34 cellular contexts compared by ENCODE assay signal in the genomic region with DNA sequence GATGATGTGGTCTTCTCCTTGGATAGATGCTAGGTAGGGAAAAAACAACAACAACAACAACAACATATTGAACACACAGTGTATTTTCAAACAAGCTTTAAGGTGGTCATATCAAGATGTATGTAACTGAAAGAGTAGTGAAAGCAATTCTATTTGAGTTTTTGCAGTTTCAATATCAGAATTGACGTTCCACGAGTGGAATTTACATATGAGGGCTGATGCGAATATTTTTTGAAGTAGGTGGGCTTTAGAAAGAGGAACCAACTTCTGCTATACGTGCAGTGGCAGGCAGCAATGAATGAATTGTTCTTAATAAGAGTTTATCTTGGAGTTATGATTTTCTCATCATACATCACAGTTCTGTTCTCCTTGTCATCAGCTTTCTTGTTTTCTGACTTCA.
"Had no signal": no experiment of that assay in that cellular context is flagged by ENCODE, and none has a peak within 500 bp of the region (broad histone marks: within the 10 kb centered on the region; RNA-seq: fewer than 3 reads in every experiment).

No MANE protein-coding gene starts in this region.

- H3K27me3 Mint-ChIP-seq: activated B cell treated with CpG ODN at 0.5 μM for 24 hours; activated CD4-positive, alpha-beta memory T cell treated with anti-CD3 and anti-CD28 coated beads for 36 hours; activated CD4-positive, alpha-beta T cell treated with anti-CD3 and anti-CD28 coated beads, Interleukin-2, amount 10 ng/mL, durations not matched to agents 24 days and 14 days; activated CD8-positive, alpha-beta memory T cell treated with anti-CD3 and anti-CD28 coated beads, Interleukin-2, amount 10 ng/mL, durations not matched to agents 7 days and 5 days; activated naive CD4-positive, alpha-beta T cell treated with anti-CD3 and anti-CD28 coated beads, Interleukin-2, amount 10 ng/mL, durations not matched to agents 7 days and 5 days; activated naive CD4-positive, alpha-beta T cell treated with anti-CD3 and anti-CD28 coated beads, Interleukin-2, amount 50 U/mL, for 24 hours; activated naive CD8-positive, alpha-beta T cell; activated naive CD8-positive, alpha-beta T cell treated with anti-CD3 and anti-CD28 coated beads, Interleukin-2, amount 10 ng/mL, durations not matched to agents 7 days and 5 days; activated naive CD8-positive, alpha-beta T cell treated with anti-CD3 and anti-CD28 coated beads, Interleukin-2, amount 50 U/mL, for 24 hours; activated T-cell treated with anti-CD3 and anti-CD28 coated beads, Interleukin-2, amount 50 U/mL, for 24 hours had no signal

- H3K9me3 ChIP-seq: body of pancreas, breast epithelium had no signal

- H3K27ac ChIP-seq: body of pancreas, brain microvascular endothelial cell, breast epithelium, VCaP had no signal

- H3K27ac Mint-ChIP-seq: activated B cell treated with CpG ODN at 0.5 μM for 24 hours; activated CD4-positive, alpha-beta memory T cell treated with anti-CD3 and anti-CD28 coated beads for 36 hours; activated CD4-positive, alpha-beta T cell treated with anti-CD3 and anti-CD28 coated beads, Interleukin-2, amount 10 ng/mL, durations not matched to agents 24 days and 14 days; activated CD8-positive, alpha-beta memory T cell treated with anti-CD3 and anti-CD28 coated beads, Interleukin-2, amount 10 ng/mL, durations not matched to agents 7 days and 5 days; activated CD8-positive, alpha-beta T cell treated with anti-CD3 and anti-CD28 coated beads, Interleukin-2, amount 10 ng/mL, durations not matched to agents 7 days and 5 days; activated naive CD4-positive, alpha-beta T cell treated with anti-CD3 and anti-CD28 coated beads, Interleukin-2, amount 10 ng/mL, durations not matched to agents 7 days and 5 days; activated naive CD4-positive, alpha-beta T cell treated with anti-CD3 and anti-CD28 coated beads, Interleukin-2, amount 50 U/mL, for 24 hours; activated naive CD8-positive, alpha-beta T cell; activated naive CD8-positive, alpha-beta T cell treated with anti-CD3 and anti-CD28 coated beads, Interleukin-2, amount 10 ng/mL, durations not matched to agents 7 days and 5 days; activated naive CD8-positive, alpha-beta T cell treated with anti-CD3 and anti-CD28 coated beads, Interleukin-2, amount 50 U/mL, for 24 hours; activated T-cell treated with anti-CD3 and anti-CD28 coated beads, Interleukin-2, amount 50 U/mL, for 24 hours; activated T-helper 2 cell treated with anti-CD3 and anti-CD28 coated beads, Interferon-gamma antibody, Interleukin-2, Interleukin-4, amounts not matched to agents 10 μg/mL and 5 μg/mL and 100 μg/mL, durations not matched to agents 14 hours and 24 hours and 36 hours; T-helper 2 cell treated with Interferon-gamma antibody and Interleukin-4, amounts not matched to agents 5 μg/mL and 100 μg/mL, for 36 hours had no signal

- H3K36me3 ChIP-seq: brain microvascular endothelial cell, breast epithelium had no signal

- H3K4me3 Mint-ChIP-seq: activated B cell treated with CpG ODN at 0.5 μM for 24 hours; activated CD4-positive, alpha-beta memory T cell treated with anti-CD3 and anti-CD28 coated beads for 36 hours; activated CD4-positive, alpha-beta T cell treated with anti-CD3 and anti-CD28 coated beads, Interleukin-2, amount 10 ng/mL, durations not matched to agents 24 days and 14 days; activated CD8-positive, alpha-beta memory T cell treated with anti-CD3 and anti-CD28 coated beads, Interleukin-2, amount 10 ng/mL, durations not matched to agents 7 days and 5 days; activated CD8-positive, alpha-beta T cell treated with anti-CD3 and anti-CD28 coated beads, Interleukin-2, amount 10 ng/mL, durations not matched to agents 7 days and 5 days; activated naive CD4-positive, alpha-beta T cell treated with anti-CD3 and anti-CD28 coated beads, Interleukin-2, amount 10 ng/mL, durations not matched to agents 7 days and 5 days; activated naive CD4-positive, alpha-beta T cell treated with anti-CD3 and anti-CD28 coated beads, Interleukin-2, amount 50 U/mL, for 24 hours; activated naive CD8-positive, alpha-beta T cell; activated naive CD8-positive, alpha-beta T cell treated with anti-CD3 and anti-CD28 coated beads, Interleukin-2, amount 10 ng/mL, durations not matched to agents 7 days and 5 days; activated naive CD8-positive, alpha-beta T cell treated with anti-CD3 and anti-CD28 coated beads, Interleukin-2, amount 50 U/mL, for 24 hours; activated T-cell treated with anti-CD3 and anti-CD28 coated beads, Interleukin-2, amount 50 U/mL, for 24 hours; T-helper 2 cell treated with Interferon-gamma antibody and Interleukin-4, amounts not matched to agents 5 μg/mL and 100 μg/mL, for 36 hours had no signal

- H3K36me3 Mint-ChIP-seq: activated CD4-positive, alpha-beta memory T cell treated with anti-CD3 and anti-CD28 coated beads for 36 hours; activated CD8-positive, alpha-beta memory T cell treated with anti-CD3 and anti-CD28 coated beads, Interleukin-2, amount 10 ng/mL, durations not matched to agents 7 days and 5 days; activated naive CD4-positive, alpha-beta T cell treated with anti-CD3 and anti-CD28 coated beads, Interleukin-2, amount 10 ng/mL, durations not matched to agents 7 days and 5 days; activated naive CD4-positive, alpha-beta T cell treated with anti-CD3 and anti-CD28 coated beads, Interleukin-2, amount 50 U/mL, for 24 hours; activated naive CD8-positive, alpha-beta T cell; activated naive CD8-positive, alpha-beta T cell treated with anti-CD3 and anti-CD28 coated beads, Interleukin-2, amount 10 ng/mL, durations not matched to agents 7 days and 5 days had no signal

- H3K4me1 Mint-ChIP-seq: activated B cell treated with CpG ODN at 0.5 μM for 24 hours; activated CD4-positive, alpha-beta T cell treated with anti-CD3 and anti-CD28 coated beads, Interleukin-2, amount 10 ng/mL, durations not matched to agents 24 days and 14 days; activated CD8-positive, alpha-beta memory T cell treated with anti-CD3 and anti-CD28 coated beads, Interleukin-2, amount 10 ng/mL, durations not matched to agents 7 days and 5 days; activated naive CD4-positive, alpha-beta T cell treated with anti-CD3 and anti-CD28 coated beads, Interleukin-2, amount 10 ng/mL, durations not matched to agents 7 days and 5 days; activated naive CD4-positive, alpha-beta T cell treated with anti-CD3 and anti-CD28 coated beads, Interleukin-2, amount 50 U/mL, for 24 hours; activated naive CD8-positive, alpha-beta T cell treated with anti-CD3 and anti-CD28 coated beads, Interleukin-2, amount 10 ng/mL, durations not matched to agents 7 days and 5 days; activated naive CD8-positive, alpha-beta T cell treated with anti-CD3 and anti-CD28 coated beads, Interleukin-2, amount 50 U/mL, for 24 hours had no signal

- DNase-seq: activated B cell treated with CpG ODN at 0.5 μM for 24 hours; activated CD4-positive, alpha-beta memory T cell treated with anti-CD3 and anti-CD28 coated beads for 36 hours; activated CD4-positive, alpha-beta T cell treated with anti-CD3 and anti-CD28 coated beads for 4 hours; activated CD4-positive, alpha-beta T cell treated with anti-CD3 and anti-CD28 coated beads, Interleukin-2, amount 10 ng/mL, durations not matched to agents 24 days and 14 days; activated CD4-positive, alpha-beta T cell treated with anti-CD3 and anti-CD28 coated beads, Interleukin-2, amount 50 U/mL, for 1 hour; activated CD4-positive, alpha-beta T cell treated with anti-CD3 and anti-CD28 coated beads, Interleukin-2, amount 50 U/mL, for 4 hours; activated CD4-positive, CD25-positive, alpha-beta regulatory T cell treated with anti-CD3 and anti-CD28 coated beads, Interleukin-2, amount 50 U/mL, for 72 hours; activated CD8-positive, alpha-beta memory T cell treated with anti-CD3 and anti-CD28 coated beads for 24 hours; activated CD8-positive, alpha-beta memory T cell treated with anti-CD3 and anti-CD28 coated beads, Interleukin-2, amount 10 ng/mL, durations not matched to agents 7 days and 5 days; activated CD8-positive, alpha-beta memory T cell treated with anti-CD3 and anti-CD28 coated beads, Interleukin-2, amount 50 U/mL, for 48 hours; activated CD8-positive, alpha-beta T cell treated with anti-CD3 and anti-CD28 coated beads, Interleukin-2, amount 10 ng/mL, durations not matched to agents 7 days and 5 days; activated effector memory CD4-positive, alpha-beta T cell treated with Interleukin-2 at 50 U/mL for 16 hours; activated gamma-delta T cell; activated naive CD4-positive, alpha-beta T cell treated with anti-CD3 and anti-CD28 coated beads, Interleukin-2, amount 10 ng/mL, durations not matched to agents 7 days and 5 days; activated naive CD4-positive, alpha-beta T cell treated with Interleukin-2 at 50 U/mL for 16 hours; activated naive CD8-positive, alpha-beta T cell treated with anti-CD3 and anti-CD28 coated beads, Interleukin-2, amount 10 ng/mL, durations not matched to agents 7 days and 5 days; activated naive CD8-positive, alpha-beta T cell treated with anti-CD3 and anti-CD28 coated beads, Interleukin-2, amount 50 U/mL, for 24 hours; activated T-cell treated with anti-CD3 and anti-CD28 coated beads, Interleukin-2, amount 50 U/mL, for 24 hours; activated T-cell treated with anti-CD3 and anti-CD28 coated beads, Interleukin-2, amount 50 U/mL, for 48 hours; aorta; body of pancreas; brain microvascular endothelial cell; central memory CD4-positive, alpha-beta T cell; T-helper 2 cell; T-helper 9 cell had no signal

- FAIRE-seq: astrocyte, colon, TTC549 had no signal

- H3K27me3 ChIP-seq: body of pancreas, brain microvascular endothelial cell, breast epithelium had no signal

- H3K4me3 ChIP-seq: body of pancreas, breast epithelium had no signal

- H3K4me1 ChIP-seq: body of pancreas, breast epithelium had no signal

- ATAC-seq: activated CD8-positive, alpha-beta memory T cell treated with anti-CD3 and anti-CD28 coated beads, Interleukin-2, amount 10 ng/mL, durations not matched to agents 7 days and 5 days; activated CD8-positive, alpha-beta T cell treated with anti-CD3 and anti-CD28 coated beads, Interleukin-2, amount 10 ng/mL, durations not matched to agents 7 days and 5 days; activated naive CD8-positive, alpha-beta T cell treated with anti-CD3 and anti-CD28 coated beads, Interleukin-2, amount 50 U/mL, for 24 hours; body of pancreas had no signal
